1 cellular context compared by ENCODE assay signal in the genomic region with DNA sequence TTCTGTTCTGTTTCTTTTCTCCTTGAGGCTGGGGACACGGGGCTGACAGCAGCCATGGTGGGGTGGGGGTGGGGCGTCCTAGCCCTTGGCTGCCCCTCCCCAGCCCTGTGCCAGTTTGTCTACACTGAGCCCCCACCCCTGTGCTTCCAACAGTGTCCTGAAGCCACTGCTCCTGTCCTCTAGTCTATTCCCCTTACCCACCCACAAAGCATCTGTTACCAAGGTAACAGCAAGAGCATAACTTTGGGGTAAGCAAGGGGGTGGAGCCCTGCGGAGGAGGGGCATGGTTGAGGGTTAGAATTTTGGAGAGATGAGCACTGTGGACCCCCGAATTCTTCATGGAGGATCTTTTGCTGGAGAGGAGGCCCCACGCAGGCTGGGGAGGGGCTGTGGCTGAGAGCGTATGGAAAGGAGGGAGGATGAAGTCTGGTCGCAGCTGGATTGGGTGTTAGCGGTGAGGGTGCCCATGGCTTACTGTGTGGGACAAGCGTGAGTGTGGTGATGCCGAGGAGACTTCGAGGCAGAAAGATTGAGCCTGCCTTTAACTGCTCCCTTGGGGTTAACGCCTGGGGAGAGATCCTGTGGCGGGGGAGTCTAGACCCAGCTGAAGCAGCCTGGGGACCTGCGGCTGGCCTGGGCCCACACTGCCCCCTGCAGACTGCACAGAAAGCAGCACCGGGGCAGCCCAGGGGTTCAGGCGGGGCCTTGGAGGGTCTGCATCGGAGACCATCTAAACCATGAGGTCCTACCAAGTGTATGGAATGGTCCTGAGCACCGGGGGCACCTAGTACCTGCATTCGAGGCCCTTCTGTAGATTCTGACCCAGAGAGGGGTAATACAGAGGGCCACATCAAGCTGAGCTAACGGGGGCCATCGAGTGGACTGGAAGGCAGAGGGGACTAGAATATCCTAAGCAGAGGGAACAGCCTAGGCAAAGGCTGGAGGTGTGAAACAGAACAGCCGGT.
A peak's percentile ranks its signal among the peaks of the same experiment; 100 is the strongest.
TF ChIP-seq lines count a peak whose summit lies in the region.

No MANE protein-coding gene starts in this region.

TF ChIP-seq in GM12878, 131 proteins besides CTCF, POLR2A, EP300 and RAD21:
- no peak for TF ChIP-seq HCFC1 (IDR thresholded peaks at IDR 0.05; ENCODE audit: low read length)
- TF ChIP-seq DPF2 (IDR thresholded peaks at IDR 0.05) = 0 out of 2 replicates have a peak, but pooled peaks have one; percentile 15
- no peak for TF ChIP-seq ESRRA (IDR thresholded peaks at IDR 0.05; ENCODE audit: low read length)
- 0 out of 3 replicates have a peak, but pooled peaks of 1 of the 2 experiments have one; percentile 23 for TF ChIP-seq EGR1 (IDR thresholded peaks at IDR 0.05; ENCODE audit: borderline replicate concordance in 1 of 2, low read depth in 2 of 2, low read length in 2 of 2)
- TF ChIP-seq, protein P1, sequence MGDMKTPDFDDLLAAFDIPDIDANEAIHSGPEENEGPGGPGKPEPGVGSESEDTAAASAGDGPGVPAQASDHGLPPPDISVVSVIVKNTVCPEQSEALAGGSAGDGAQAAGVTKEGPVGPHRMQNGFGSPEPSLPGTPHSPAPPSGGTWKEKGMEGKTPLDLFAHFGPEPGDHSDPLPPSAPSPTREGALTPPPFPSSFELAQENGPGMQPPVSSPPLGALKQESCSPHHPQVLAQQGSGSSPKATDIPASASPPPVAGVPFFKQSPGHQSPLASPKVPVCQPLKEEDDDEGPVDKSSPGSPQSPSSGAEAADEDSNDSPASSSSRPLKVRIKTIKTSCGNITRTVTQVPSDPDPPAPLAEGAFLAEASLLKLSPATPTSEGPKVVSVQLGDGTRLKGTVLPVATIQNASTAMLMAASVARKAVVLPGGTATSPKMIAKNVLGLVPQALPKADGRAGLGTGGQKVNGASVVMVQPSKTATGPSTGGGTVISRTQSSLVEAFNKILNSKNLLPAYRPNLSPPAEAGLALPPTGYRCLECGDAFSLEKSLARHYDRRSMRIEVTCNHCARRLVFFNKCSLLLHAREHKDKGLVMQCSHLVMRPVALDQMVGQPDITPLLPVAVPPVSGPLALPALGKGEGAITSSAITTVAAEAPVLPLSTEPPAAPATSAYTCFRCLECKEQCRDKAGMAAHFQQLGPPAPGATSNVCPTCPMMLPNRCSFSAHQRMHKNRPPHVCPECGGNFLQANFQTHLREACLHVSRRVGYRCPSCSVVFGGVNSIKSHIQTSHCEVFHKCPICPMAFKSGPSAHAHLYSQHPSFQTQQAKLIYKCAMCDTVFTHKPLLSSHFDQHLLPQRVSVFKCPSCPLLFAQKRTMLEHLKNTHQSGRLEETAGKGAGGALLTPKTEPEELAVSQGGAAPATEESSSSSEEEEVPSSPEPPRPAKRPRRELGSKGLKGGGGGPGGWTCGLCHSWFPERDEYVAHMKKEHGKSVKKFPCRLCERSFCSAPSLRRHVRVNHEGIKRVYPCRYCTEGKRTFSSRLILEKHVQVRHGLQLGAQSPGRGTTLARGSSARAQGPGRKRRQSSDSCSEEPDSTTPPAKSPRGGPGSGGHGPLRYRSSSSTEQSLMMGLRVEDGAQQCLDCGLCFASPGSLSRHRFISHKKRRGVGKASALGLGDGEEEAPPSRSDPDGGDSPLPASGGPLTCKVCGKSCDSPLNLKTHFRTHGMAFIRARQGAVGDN (IDR thresholded peaks at IDR 0.05) = no peak
- TF ChIP-seq MEF2B (IDR thresholded peaks at IDR 0.05; ENCODE audit: partially characterized antibody, poor library complexity, severe bottlenecking) = peak; percentile 90
- TF ChIP-seq IKZF1 (conservative IDR thresholded peaks at IDR 0.05) = peak; percentile 58
- TF ChIP-seq BHLHE40 (IDR thresholded peaks at IDR 0.05; ENCODE audit: borderline replicate concordance in 1 of 2, low read depth in 2 of 2, low read length in 1 of 2) = peak in 1 of 2 experiments; percentile 20; a peak in 1 of 4 replicates
- peak; percentile 66; the same call in 1 of the 2 replicates for TF ChIP-seq BMI1 (IDR thresholded peaks at IDR 0.05; ENCODE audit: borderline replicate concordance)
- 0 out of 2 replicates have a peak, but pooled peaks have one; percentile 32 for TF ChIP-seq NBN (IDR thresholded peaks at IDR 0.05)
- 0 out of 2 replicates have a peak, but pooled peaks have one; percentile 54 for TF ChIP-seq HDGF (IDR thresholded peaks at IDR 0.05)
- peak; percentile 41; the same call in 1 of the 2 replicates for TF ChIP-seq GATAD2B (conservative IDR thresholded peaks at IDR 0.05; ENCODE audit: low read depth)
- TF ChIP-seq IKZF2 (IDR thresholded peaks at IDR 0.05) = peak; percentile 33 to 37; a peak in 2 of 4 replicates
- peak; percentile 73; the same call in 1 of the 2 replicates for TF ChIP-seq SMC3 (IDR thresholded peaks at IDR 0.05; ENCODE audit: borderline replicate concordance, low read length)
